8 cellular contexts compared by ENCODE assay signal in the genomic region with DNA sequence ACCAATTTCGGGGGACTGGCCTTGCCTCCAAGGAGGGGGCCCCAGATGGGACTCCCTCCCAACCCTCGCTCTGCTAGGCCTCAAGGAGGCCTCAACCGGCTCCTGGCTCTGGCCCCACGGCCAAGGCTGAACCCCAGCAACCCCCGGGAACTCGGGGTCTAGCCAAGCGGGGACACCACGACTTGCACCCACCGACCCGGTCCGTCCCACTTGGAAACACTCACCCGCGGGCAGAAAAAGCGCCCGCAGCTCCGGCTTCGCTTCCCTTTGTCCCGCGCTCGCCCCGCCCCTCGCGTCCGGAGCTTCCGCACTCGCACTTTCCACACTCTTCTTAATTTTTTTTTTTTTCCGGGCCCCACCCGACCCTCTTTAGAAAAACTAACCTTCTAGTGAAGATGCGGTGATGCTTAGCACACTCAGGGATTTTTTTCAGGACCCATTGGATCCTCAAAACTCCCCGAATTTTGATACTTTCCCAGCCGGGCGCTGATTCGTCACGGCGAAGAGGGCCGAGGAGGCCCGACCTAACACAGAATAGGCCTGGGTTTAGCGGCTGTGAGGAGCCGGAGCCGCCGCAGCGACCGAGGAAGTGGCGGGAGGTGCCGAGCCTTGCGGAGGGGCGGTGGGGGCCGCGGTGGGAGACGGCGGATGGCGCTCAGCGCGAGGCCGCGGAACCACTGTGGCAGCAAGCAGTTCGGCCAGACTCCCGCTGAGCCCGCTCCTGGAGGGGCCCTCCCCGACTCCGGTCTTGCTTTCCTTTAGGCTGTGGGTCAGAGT. TPM values are rescaled to one million over a fixed set of nuclear protein-coding genes. Genes with fewer than 3 reads are reported as not detected.
DNase-seq lines count a peak whose midpoint lies in the region; ATAC-seq and TF ChIP-seq lines count a peak whose summit lies in the region.

A gene (minus strand): TSS at position 270 of the 777 bp plus-strand sequence. CDS start 2,016 bp downstream, outside the sequence.

- DNase-seq in NCI-H2196 treated with DMSO at 0.1 percent for 48 hours (lab: John Stamatoyannopoulos, UW; ENCODE audit: unreplicated experiment) (peak; percentile 3), caudate nucleus (lab: John Stamatoyannopoulos, UW) (peak in 53 of 61 donors; percentile 10 to 87 (median 65)), iris pigment epithelial cell (ENCODE audit: low read depth) (peak; percentile 74), spleen (peak; percentile 93)
- peak; percentile 47 for DNase-seq in activated CD4-positive, CD25-positive, alpha-beta regulatory T cell treated with anti-CD3 and anti-CD28 coated beads, Interleukin-2, amount 50 U/mL, for 16 hours (ENCODE audit: low read depth, low spot score)

- H3K27ac ChIP-seq in caudate nucleus (ENCODE audit: low read depth, low read length) (peak within 1 kb of the TSS; percentile 91), spleen (peak within 1 kb of the TSS; percentile 97 to 99 (median 98))

- 1% methylated on average over 43 to 61 of the region's 61 CpGs for WGBS in spleen, 5 donors

- intact Hi-C loops in spleen (cut with DNase I; ENCODE audit: low total_unique reads), result loop anchor here (10.0 kb wide), 1 partner anchor 77 kb away; no protein-coding TSS in a partner anchor

- peak in 1 of 3 donors; percentile 23 for TF ChIP-seq POLR2A in spleen (IDR thresholded peaks at IDR 0.05)

- H3K4me3 ChIP-seq in spleen, result peak within 1 kb of the TSS; percentile 71 to 96 (median 88)

- TF ChIP-seq CTCF in spleen (IDR thresholded peaks at IDR 0.05 in 8 of 11, conservative IDR thresholded peaks at IDR 0.05 in 3 of 11), result no peak

- H3K9me3 ChIP-seq in spleen, result no peaks in the 10 kb centered on the region

- peaks cover 0 to 29% (median 14%) of the 10 kb centered on the region in 6 donors for H3K36me3 ChIP-seq in spleen

- ATAC-seq in GM18498 (IDR thresholded peaks at IDR 0.05; ENCODE audit: unreplicated experiment), result peak; percentile 75
- ATAC-seq in HG03025 (IDR thresholded peaks at IDR 0.05; ENCODE audit: low FRiP score, unreplicated experiment), result peak; percentile 59
- ATAC-seq in HG03460 (IDR thresholded peaks at IDR 0.05; ENCODE audit: unreplicated experiment), result no peak

- H3K4me1 ChIP-seq in spleen, result peaks cover 26 to 64% (median 50%) of the 10 kb centered on the region in 6 donors

- no peaks in the 10 kb centered on the region for H3K27me3 ChIP-seq in spleen (replicated peaks in 1 of 7)

RNA-seq across cellular contexts. Expression of the gene that starts here (rescaled TPM):
- 100 to 1,000 TPM in 4 of 7 donors, 10 to 100 TPM in 3; 76.3 to 126 (median 102) TPM for total RNA-seq in spleen
- polyA plus RNA-seq in spleen, result 10 to 100 TPM; 74.2 to 79.6 (median 79.1) TPM

Comparison
In these comparisons a context has a peak if more than half of its experiments do, and no peak if none do; other contexts are left out.
1. DNase-seq: peak in every context shown above with its lines; median percentile 93 in spleen; 74 in iris pigment epithelial cell; 65 in caudate nucleus; 47 in activated CD4-positive, CD25-positive, alpha-beta regulatory T cell treated with anti-CD3 and anti-CD28 coated beads, Interleukin-2, amount 50 U/mL, for 16 hours; 3 in NCI-H2196 treated with DMSO at 0.1 percent for 48 hours.